Comparison of ENCODE assay signal across 38 cellular contexts in the genomic region with DNA sequence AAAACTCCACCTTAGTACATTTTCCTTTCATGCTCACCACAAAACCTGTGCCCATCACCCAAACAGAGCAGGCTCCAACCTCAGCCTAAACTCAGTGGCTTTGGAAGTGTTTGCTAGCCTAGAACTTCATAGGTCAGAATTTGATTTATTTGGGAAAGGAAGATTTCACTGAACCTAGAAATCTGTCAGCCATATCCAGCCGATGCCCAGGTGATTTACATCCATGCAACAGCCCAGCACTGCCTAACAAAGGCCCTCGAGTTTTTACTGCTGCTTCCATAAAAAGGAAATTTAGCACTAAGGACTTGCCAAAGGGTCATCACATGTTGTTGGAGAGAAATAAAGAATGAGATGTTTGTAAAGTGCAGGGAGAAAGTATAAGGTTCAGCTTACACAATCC.
"Had no signal": no experiment of that assay in that cellular context is flagged by ENCODE, and none has a peak within 500 bp of the region (broad histone marks: within the 10 kb centered on the region; RNA-seq: fewer than 3 reads in every experiment).

No MANE protein-coding gene starts in this region.

- H3K27ac Mint-ChIP-seq: activated naive CD4-positive, alpha-beta T cell treated with anti-CD3 and anti-CD28 coated beads for 36 hours; activated naive CD4-positive, alpha-beta T cell treated with anti-CD3 and anti-CD28 coated beads, Interleukin-2, amount 10 ng/mL, durations not matched to agents 7 days and 5 days; activated naive CD4-positive, alpha-beta T cell treated with anti-CD3 and anti-CD28 coated beads, Interleukin-2, amount 50 U/mL, for 24 hours; activated naive CD4-positive, alpha-beta T cell treated with anti-CD3 and anti-CD28 coated beads, Interleukin-2, amount 50 U/mL, for 72 hours; activated naive CD8-positive, alpha-beta T cell; activated naive CD8-positive, alpha-beta T cell treated with anti-CD3 and anti-CD28 coated beads for 36 hours; activated naive CD8-positive, alpha-beta T cell treated with anti-CD3 and anti-CD28 coated beads, Interleukin-2, amount 10 ng/mL, durations not matched to agents 7 days and 5 days; activated naive CD8-positive, alpha-beta T cell treated with anti-CD3 and anti-CD28 coated beads, Interleukin-2, amount 50 U/mL, for 24 hours; activated T-cell treated with anti-CD3 and anti-CD28 coated beads, Interleukin-2, amount 50 U/mL, for 24 hours; activated T-cell treated with anti-CD3 and anti-CD28 coated beads, Interleukin-2, amount 50 U/mL, for 72 hours; activated T-helper 1 cell treated with anti-CD3 and anti-CD28 coated beads, Interleukin-12 subunit alpha, Interleukin-12 subunit beta, Interleukin-2, Interleukin-4 antibody, amounts not matched to agents 30 ng/mL and 10 ng/mL and 1 ng/mL, durations not matched to agents 14 hours and 24 hours and 36 hours; activated T-helper 17 cell treated with anti-CD3 and anti-CD28 coated beads, Interleukin-2, amount 50 U/mL, for 72 hours; activated T-helper 2 cell treated with anti-CD3 and anti-CD28 coated beads, Interferon-gamma antibody, Interleukin-2, Interleukin-4, amounts not matched to agents 10 μg/mL and 5 μg/mL and 100 μg/mL, durations not matched to agents 14 hours and 24 hours and 36 hours; brain had no signal

- DNase-seq: activated effector memory CD4-positive, alpha-beta T cell treated with anti-CD3 and anti-CD28 coated beads, Interleukin-2, amount 50 U/mL, for 16 hours; activated effector memory CD4-positive, alpha-beta T cell treated with Interleukin-2 at 50 U/mL for 16 hours; activated gamma-delta T cell; activated gamma-delta T cell treated with Interleukin-2 at 50 U/mL for 16 hours; activated naive CD4-positive, alpha-beta T cell; activated naive CD4-positive, alpha-beta T cell treated with anti-CD3 and anti-CD28 coated beads for 36 hours; activated naive CD4-positive, alpha-beta T cell treated with anti-CD3 and anti-CD28 coated beads, Interleukin-2, amount 10 ng/mL, durations not matched to agents 7 days and 5 days; activated naive CD4-positive, alpha-beta T cell treated with anti-CD3 and anti-CD28 coated beads, Interleukin-2, amount 50 U/mL, for 16 hours; activated naive CD4-positive, alpha-beta T cell treated with Interleukin-2 at 50 U/mL for 16 hours; activated naive CD8-positive, alpha-beta T cell treated with anti-CD3 and anti-CD28 coated beads for 36 hours; activated naive CD8-positive, alpha-beta T cell treated with anti-CD3 and anti-CD28 coated beads, Interleukin-2, amount 10 ng/mL, durations not matched to agents 7 days and 5 days; activated naive CD8-positive, alpha-beta T cell treated with anti-CD3 and anti-CD28 coated beads, Interleukin-2, amount 50 U/mL, for 24 hours; activated T-cell treated with anti-CD3 and anti-CD28 coated beads, Interleukin-2, amount 50 U/mL, for 1 hour; activated T-cell treated with anti-CD3 and anti-CD28 coated beads, Interleukin-2, amount 50 U/mL, for 24 hours; activated T-cell treated with anti-CD3 and anti-CD28 coated beads, Interleukin-2, amount 50 U/mL, for 4 hours; activated T-cell treated with anti-CD3 and anti-CD28 coated beads, Interleukin-2, amount 50 U/mL, for 48 hours; activated T-cell treated with anti-CD3 and anti-CD28 coated beads, Interleukin-2, amount 50 U/mL, for 72 hours; adrenal gland; amniotic stem cell; amygdala; anterior cingulate cortex; aorta; body of pancreas; brain microvascular endothelial cell; caudate nucleus; central memory CD4-positive, alpha-beta T cell; cerebellar nuclear complex had no signal

- H3K9me3 Mint-ChIP-seq: activated naive CD4-positive, alpha-beta T cell treated with anti-CD3 and anti-CD28 coated beads for 36 hours; activated naive CD4-positive, alpha-beta T cell treated with anti-CD3 and anti-CD28 coated beads, Interleukin-2, amount 10 ng/mL, durations not matched to agents 7 days and 5 days; activated naive CD4-positive, alpha-beta T cell treated with anti-CD3 and anti-CD28 coated beads, Interleukin-2, amount 50 U/mL, for 24 hours; activated naive CD4-positive, alpha-beta T cell treated with anti-CD3 and anti-CD28 coated beads, Interleukin-2, amount 50 U/mL, for 72 hours; activated naive CD8-positive, alpha-beta T cell treated with anti-CD3 and anti-CD28 coated beads for 36 hours; activated naive CD8-positive, alpha-beta T cell treated with anti-CD3 and anti-CD28 coated beads, Interleukin-2, amount 10 ng/mL, durations not matched to agents 7 days and 5 days; activated naive CD8-positive, alpha-beta T cell treated with anti-CD3 and anti-CD28 coated beads, Interleukin-2, amount 50 U/mL, for 24 hours; activated T-cell treated with anti-CD3 and anti-CD28 coated beads, Interleukin-2, amount 50 U/mL, for 24 hours; activated T-cell treated with anti-CD3 and anti-CD28 coated beads, Interleukin-2, amount 50 U/mL, for 4 hours; activated T-cell treated with anti-CD3 and anti-CD28 coated beads, Interleukin-2, amount 50 U/mL, for 72 hours; activated T-helper 1 cell treated with anti-CD3 and anti-CD28 coated beads, Interleukin-12 subunit alpha, Interleukin-12 subunit beta, Interleukin-2, Interleukin-4 antibody, amounts not matched to agents 30 ng/mL and 10 ng/mL and 1 ng/mL, durations not matched to agents 14 hours and 24 hours and 36 hours; activated T-helper 17 cell treated with anti-CD3 and anti-CD28 coated beads, Interleukin-2, amount 50 U/mL, for 72 hours; activated T-helper 2 cell treated with anti-CD3 and anti-CD28 coated beads, Interferon-gamma antibody, Interleukin-2, Interleukin-4, amounts not matched to agents 10 μg/mL and 5 μg/mL and 100 μg/mL, durations not matched to agents 14 hours and 24 hours and 36 hours; brain had no signal

- H3K27ac ChIP-seq: adrenal gland, ascending aorta, body of pancreas, brain microvascular endothelial cell, breast epithelium, cardiac muscle cell had no signal

- H3K27me3 ChIP-seq: adrenal gland, ascending aorta, body of pancreas, brain microvascular endothelial cell, breast epithelium, cardiac muscle cell had no signal

- H3K27me3 Mint-ChIP-seq: activated naive CD4-positive, alpha-beta T cell treated with anti-CD3 and anti-CD28 coated beads, Interleukin-2, amount 50 U/mL, for 24 hours; activated naive CD8-positive, alpha-beta T cell; activated naive CD8-positive, alpha-beta T cell treated with anti-CD3 and anti-CD28 coated beads for 36 hours; activated naive CD8-positive, alpha-beta T cell treated with anti-CD3 and anti-CD28 coated beads, Interleukin-2, amount 10 ng/mL, durations not matched to agents 7 days and 5 days; activated naive CD8-positive, alpha-beta T cell treated with anti-CD3 and anti-CD28 coated beads, Interleukin-2, amount 50 U/mL, for 24 hours; activated T-cell treated with anti-CD3 and anti-CD28 coated beads, Interleukin-2, amount 50 U/mL, for 24 hours; activated T-helper 17 cell treated with anti-CD3 and anti-CD28 coated beads, Interleukin-2, amount 50 U/mL, for 72 hours; brain; central memory CD8-positive, alpha-beta T cell had no signal

- H3K4me3 ChIP-seq: adrenal gland, ascending aorta, body of pancreas, breast epithelium, cardiac muscle cell had no signal

- H3K36me3 ChIP-seq: adrenal gland, ascending aorta, brain microvascular endothelial cell, breast epithelium, cardiac muscle cell had no signal

- H3K4me1 Mint-ChIP-seq: activated naive CD4-positive, alpha-beta T cell treated with anti-CD3 and anti-CD28 coated beads, Interleukin-2, amount 10 ng/mL, durations not matched to agents 7 days and 5 days; activated naive CD8-positive, alpha-beta T cell treated with anti-CD3 and anti-CD28 coated beads, Interleukin-2, amount 50 U/mL, for 24 hours; activated T-helper 17 cell treated with anti-CD3 and anti-CD28 coated beads, Interleukin-2, amount 50 U/mL, for 72 hours; brain; central memory CD8-positive, alpha-beta T cell had no signal

- H3K9me3 ChIP-seq: adrenal gland, ascending aorta, body of pancreas, breast epithelium had no signal

- H3K4me1 ChIP-seq: adrenal gland, ascending aorta, body of pancreas, breast epithelium had no signal

- H3K4me3 Mint-ChIP-seq: activated naive CD4-positive, alpha-beta T cell treated with anti-CD3 and anti-CD28 coated beads for 36 hours; activated naive CD4-positive, alpha-beta T cell treated with anti-CD3 and anti-CD28 coated beads, Interleukin-2, amount 10 ng/mL, durations not matched to agents 7 days and 5 days; activated naive CD4-positive, alpha-beta T cell treated with anti-CD3 and anti-CD28 coated beads, Interleukin-2, amount 50 U/mL, for 24 hours; activated naive CD8-positive, alpha-beta T cell; activated naive CD8-positive, alpha-beta T cell treated with anti-CD3 and anti-CD28 coated beads for 36 hours; activated naive CD8-positive, alpha-beta T cell treated with anti-CD3 and anti-CD28 coated beads, Interleukin-2, amount 10 ng/mL, durations not matched to agents 7 days and 5 days; activated naive CD8-positive, alpha-beta T cell treated with anti-CD3 and anti-CD28 coated beads, Interleukin-2, amount 50 U/mL, for 24 hours; activated T-cell treated with anti-CD3 and anti-CD28 coated beads, Interleukin-2, amount 50 U/mL, for 24 hours; activated T-cell treated with anti-CD3 and anti-CD28 coated beads, Interleukin-2, amount 50 U/mL, for 4 hours; activated T-cell treated with anti-CD3 and anti-CD28 coated beads, Interleukin-2, amount 50 U/mL, for 72 hours; activated T-helper 1 cell treated with anti-CD3 and anti-CD28 coated beads, Interleukin-12 subunit alpha, Interleukin-12 subunit beta, Interleukin-2, Interleukin-4 antibody, amounts not matched to agents 30 ng/mL and 10 ng/mL and 1 ng/mL, durations not matched to agents 14 hours and 24 hours and 36 hours; activated T-helper 17 cell treated with anti-CD3 and anti-CD28 coated beads, Interleukin-2, amount 50 U/mL, for 72 hours; brain; central memory CD8-positive, alpha-beta T cell had no signal

- H3K36me3 Mint-ChIP-seq: activated naive CD4-positive, alpha-beta T cell treated with anti-CD3 and anti-CD28 coated beads, Interleukin-2, amount 10 ng/mL, durations not matched to agents 7 days and 5 days; activated naive CD4-positive, alpha-beta T cell treated with anti-CD3 and anti-CD28 coated beads, Interleukin-2, amount 50 U/mL, for 24 hours; activated naive CD4-positive, alpha-beta T cell treated with anti-CD3 and anti-CD28 coated beads, Interleukin-2, amount 50 U/mL, for 72 hours; activated naive CD8-positive, alpha-beta T cell; activated naive CD8-positive, alpha-beta T cell treated with anti-CD3 and anti-CD28 coated beads for 36 hours; activated naive CD8-positive, alpha-beta T cell treated with anti-CD3 and anti-CD28 coated beads, Interleukin-2, amount 10 ng/mL, durations not matched to agents 7 days and 5 days; brain had no signal
